ENCODE assay signal across 1 cellular context in genomic region chr3:153640689-153641308, GRCh38.
TF ChIP-seq lines count a peak whose summit lies in the region.

No MANE protein-coding gene starts in this region.

TF ChIP-seq in H1, 55 proteins besides CTCF, POLR2A, EP300 and RAD21:
- TF ChIP-seq EZH2 (IDR thresholded peaks at IDR 0.05; ENCODE audit: low read depth, low read length, severe bottlenecking) (no peak), TCF12 (IDR thresholded peaks at IDR 0.05; ENCODE audit: low read depth, low read length) (0 out of 2 replicates have a peak, but pooled peaks have one; percentile 23)
TF ChIP-seq in H1: peak in this region for 1.
